In the genomic region with DNA sequence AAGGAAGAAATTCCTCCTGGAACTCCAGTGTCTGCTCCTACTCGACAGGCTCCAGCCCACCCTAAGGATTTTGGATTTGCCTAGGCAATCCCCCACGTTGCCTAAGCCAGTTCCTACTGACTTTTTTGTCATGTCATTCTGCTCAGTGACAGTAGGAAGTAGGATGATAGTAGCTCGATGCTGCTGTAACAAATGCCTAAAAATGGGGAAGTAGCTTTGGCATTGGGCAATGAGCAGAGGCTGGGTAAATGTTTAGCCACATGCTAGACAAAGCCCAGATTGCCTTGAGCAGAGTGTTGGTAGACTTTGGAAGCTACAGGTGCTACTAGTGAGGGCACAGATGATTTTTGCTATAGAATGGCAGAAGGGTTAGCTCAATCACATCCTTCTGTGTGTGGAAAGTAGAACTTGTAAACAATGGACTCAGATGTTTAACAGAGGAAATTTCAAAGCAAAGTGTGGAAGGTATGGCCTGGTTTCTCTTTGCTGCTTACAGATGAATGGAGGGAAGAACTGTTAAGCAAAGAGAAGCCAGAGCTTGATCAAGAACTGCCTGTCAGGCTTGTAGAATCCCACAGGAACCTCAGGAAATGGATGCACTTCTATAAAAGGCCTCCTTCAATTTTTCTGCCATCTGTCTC, we compare ENCODE assay signal across 20 cellular contexts.
DNase-seq lines count a peak whose midpoint lies in the region; ATAC-seq, FAIRE-seq and TF ChIP-seq lines count a peak whose summit lies in the region.
"Had no signal": no experiment of that assay in that cellular context is flagged by ENCODE, and none has a peak within 500 bp of the region (broad histone marks: within the 10 kb centered on the region; RNA-seq: fewer than 3 reads in every experiment).

No MANE protein-coding gene starts in this region.

- no peaks in the 10 kb centered on the region for H3K4me1 ChIP-seq in lower lobe of right lung
- H3K4me1 ChIP-seq: pancreas, uterus had no signal

- FAIRE-seq in GM18507 (lab: Jason Lieb, UNC) = peak; percentile 70
- FAIRE-seq: kidney, pancreas, small intestine had no signal

- H3K4me3 Mint-ChIP-seq in activated T-helper 1 cell treated with anti-CD3 and anti-CD28 coated beads, Interleukin-12 subunit alpha, Interleukin-12 subunit beta, Interleukin-2, Interleukin-4 antibody, amounts not matched to agents 30 ng/mL and 10 ng/mL and 1 ng/mL, durations not matched to agents 14 hours and 24 hours and 36 hours = no peak overlapping the region
- H3K4me3 Mint-ChIP-seq: GM23338 had no signal

- no peaks in the 10 kb centered on the region for H3K4me1 Mint-ChIP-seq in activated T-helper 1 cell treated with anti-CD3 and anti-CD28 coated beads, Interleukin-12 subunit alpha, Interleukin-12 subunit beta, Interleukin-2, Interleukin-4 antibody, amounts not matched to agents 30 ng/mL and 10 ng/mL and 1 ng/mL, durations not matched to agents 14 hours and 24 hours and 36 hours (ENCODE audit: low read depth)
- H3K4me1 Mint-ChIP-seq: GM23338 had no signal

- H3K4me3 ChIP-seq in HL-60 (replicated peaks; ENCODE audit: insufficient read depth, low read length) = no peak overlapping the region
- H3K4me3 ChIP-seq in lower lobe of right lung = no peak overlapping the region
- H3K4me3 ChIP-seq: cardiac muscle cell, GM23338, hepatocyte, pancreas, uterus had no signal

- H3K27ac ChIP-seq in HL-60 (replicated peaks) (peak overlapping the region; percentile 65), lower lobe of right lung (no peak overlapping the region)
- H3K27ac ChIP-seq: cardiac muscle cell, hepatocyte, pancreas, uterus had no signal

- DNase-seq in GM18507 (ENCODE audit: extremely low spot score, insufficient read length, low read depth) (no peak), HL-60 (ENCODE audit: low read depth in 1 of 2, low spot score in 1 of 2) (peak; percentile 23 to 94), SKM-1 (lab: John Stamatoyannopoulos, UW; ENCODE audit: unreplicated experiment) (peak; percentile 78), lower lobe of right lung (no peak), A172 (ENCODE audit: low spot score) (no peak)
- no peak for DNase-seq in activated T-helper 1 cell treated with anti-CD3 and anti-CD28 coated beads, Interleukin-12 subunit alpha, Interleukin-12 subunit beta, Interleukin-2, Interleukin-4 antibody, amounts not matched to agents 30 ng/mL and 10 ng/mL and 1 ng/mL, durations not matched to agents 14 hours and 24 hours and 36 hours (ENCODE audit: low spot score)
- no peak for DNase-seq in activated CD4-positive, alpha-beta T cell treated with anti-CD3 and anti-CD28 coated beads, Interleukin-2, amount 50 U/mL, for 4 hours
- DNase-seq: activated CD4-positive, alpha-beta T cell treated with anti-CD3 and anti-CD28 coated beads, Interleukin-2, amount 50 U/mL, for 48 hours; kidney; MM.1S; NCI-H2107; NCI-H748 treated with DMSO at 0.1 percent for 48 hours; pancreas; small intestine; stimulated activated naive CD4-positive, alpha-beta T cell treated with Interleukin-2 at 50 U/mL for 16 hours; uterus had no signal

- TF ChIP-seq CTCF in HL-60 (IDR thresholded peaks at IDR 0.05; ENCODE audit: insufficient read depth, low read length) (no peak), lower lobe of right lung (IDR thresholded peaks at IDR 0.05) (no peak)

- peak; percentile 67 to 75 for ATAC-seq in lower lobe of right lung
- ATAC-seq in HG03439 (IDR thresholded peaks at IDR 0.05; ENCODE audit: unreplicated experiment) = no peak
- ATAC-seq: GM23338 had no signal

- intact Hi-C loops in lower lobe of right lung (cut with DNase I) = no loop called here
- intact Hi-C loops in activated T-helper 1 cell treated with anti-CD3 and anti-CD28 coated beads, Interleukin-12 subunit alpha, Interleukin-12 subunit beta, Interleukin-2, Interleukin-4 antibody, amounts not matched to agents 30 ng/mL and 10 ng/mL and 1 ng/mL, durations not matched to agents 14 hours and 24 hours and 36 hours (cut with micrococcal nuclease) = no loop called here

- H3K36me3 ChIP-seq in lower lobe of right lung = no peaks in the 10 kb centered on the region
- H3K36me3 ChIP-seq: cardiac muscle cell, pancreas, uterus had no signal

- no peaks in the 10 kb centered on the region for H3K9me3 Mint-ChIP-seq in activated T-helper 1 cell treated with anti-CD3 and anti-CD28 coated beads, Interleukin-12 subunit alpha, Interleukin-12 subunit beta, Interleukin-2, Interleukin-4 antibody, amounts not matched to agents 30 ng/mL and 10 ng/mL and 1 ng/mL, durations not matched to agents 14 hours and 24 hours and 36 hours
- H3K9me3 Mint-ChIP-seq: GM23338 had no signal

- no peaks in the 10 kb centered on the region for H3K9me3 ChIP-seq in lower lobe of right lung
- H3K9me3 ChIP-seq: pancreas, uterus had no signal

- peaks cover 6% of the 10 kb centered on the region for H3K36me3 Mint-ChIP-seq in activated T-helper 1 cell treated with anti-CD3 and anti-CD28 coated beads, Interleukin-12 subunit alpha, Interleukin-12 subunit beta, Interleukin-2, Interleukin-4 antibody, amounts not matched to agents 30 ng/mL and 10 ng/mL and 1 ng/mL, durations not matched to agents 14 hours and 24 hours and 36 hours (ENCODE audit: low read depth)

- H3K27ac Mint-ChIP-seq in activated T-helper 1 cell treated with anti-CD3 and anti-CD28 coated beads, Interleukin-12 subunit alpha, Interleukin-12 subunit beta, Interleukin-2, Interleukin-4 antibody, amounts not matched to agents 30 ng/mL and 10 ng/mL and 1 ng/mL, durations not matched to agents 14 hours and 24 hours and 36 hours = no peak overlapping the region
- H3K27ac Mint-ChIP-seq: GM23338 had no signal

- H3K27me3 ChIP-seq in HL-60 (ENCODE audit: insufficient read depth, poor library complexity, severe bottlenecking) (no peaks in the 10 kb centered on the region), lower lobe of right lung (ENCODE audit: low read depth) (no peaks in the 10 kb centered on the region)
- H3K27me3 ChIP-seq: cardiac muscle cell, hepatocyte, pancreas, uterus had no signal

- H3K27me3 Mint-ChIP-seq in activated T-helper 1 cell treated with anti-CD3 and anti-CD28 coated beads, Interleukin-12 subunit alpha, Interleukin-12 subunit beta, Interleukin-2, Interleukin-4 antibody, amounts not matched to agents 30 ng/mL and 10 ng/mL and 1 ng/mL, durations not matched to agents 14 hours and 24 hours and 36 hours (ENCODE audit: insufficient read depth) = peaks cover 3% of the 10 kb centered on the region

Comparison
In these comparisons a context has a peak if more than half of its experiments do, and no peak if none do; other contexts are left out.
1. DNase-seq: peak in HL-60 (2 of 2) and SKM-1 (single experiment); none in GM18507 (single experiment), lower lobe of right lung (single experiment), A172 (single experiment), activated T-helper 1 cell treated with anti-CD3 and anti-CD28 coated beads, Interleukin-12 subunit alpha, Interleukin-12 subunit beta, Interleukin-2, Interleukin-4 antibody, amounts not matched to agents 30 ng/mL and 10 ng/mL and 1 ng/mL, durations not matched to agents 14 hours and 24 hours and 36 hours (single experiment) and activated CD4-positive, alpha-beta T cell treated with anti-CD3 and anti-CD28 coated beads, Interleukin-2, amount 50 U/mL, for 4 hours (0 of 2).